ENCODE assay signal across 35 cellular contexts in genomic region chr20:59320850-59321631, GRCh38. TPM values are rescaled to one million over a fixed set of nuclear protein-coding genes. Genes with fewer than 3 reads are reported as not detected.
"Had no signal": no experiment of that assay in that cellular context is flagged by ENCODE, and none has a peak within 500 bp of the region (broad histone marks: within the 10 kb centered on the region; RNA-seq: fewer than 3 reads in every experiment).

No MANE protein-coding gene starts in this region.

- H3K27ac ChIP-seq: colonic mucosa, epithelial cell of prostate, esophagus muscularis mucosa, heart right ventricle, left lung, neural progenitor cell, prostate gland, right atrium auricular region, thoracic aorta, tibial nerve, upper lobe of left lung had no signal

- H3K4me2 ChIP-seq: neural progenitor cell, smooth muscle cell had no signal

- ATAC-seq: left cardiac atrium; left lung; mucosa of descending colon; sciatic nerve; stimulated activated naive CD8-positive, alpha-beta T cell treated with anti-CD3 and anti-CD28 coated beads, Interleukin-15, Interleukin-2, amounts not matched to agents 100 U/mL and 50 U/mL, for 24 hours had no signal

- H3K4me1 Mint-ChIP-seq: naive B cell had no signal

- H3K9ac ChIP-seq: neural progenitor cell had no signal

- H3K27me3 ChIP-seq: colonic mucosa, neural progenitor cell, right atrium auricular region, tibial nerve, upper lobe of left lung had no signal

- H2AFZ ChIP-seq: neural progenitor cell had no signal

- H3K9me3 Mint-ChIP-seq: dendritic cell treated with granulocyte-macrophage colony-stimulating factor and Interleukin-4, amounts not matched to agents 40 ng/mL and 50 ng/mL, for 4 days; mesothelial cell of epicardium; naive B cell; neural progenitor cell had no signal

- H3K4me3 ChIP-seq: colonic mucosa, esophagus muscularis mucosa, heart right ventricle, left lung, mucosa of descending colon, neural progenitor cell, prostate gland, right atrium auricular region, smooth muscle cell, thoracic aorta, tibial nerve, upper lobe of left lung had no signal

- H3K27ac Mint-ChIP-seq: dendritic cell treated with granulocyte-macrophage colony-stimulating factor and Interleukin-4, amounts not matched to agents 40 ng/mL and 50 ng/mL, for 4 days; endodermal cell; mesothelial cell of epicardium; naive B cell; neural progenitor cell had no signal

- H3K4me3 Mint-ChIP-seq: dendritic cell treated with granulocyte-macrophage colony-stimulating factor and Interleukin-4, amounts not matched to agents 40 ng/mL and 50 ng/mL, for 4 days; endodermal cell; mesothelial cell of epicardium; naive B cell; neural progenitor cell had no signal

- H3K9me3 ChIP-seq: colonic mucosa, esophagus muscularis mucosa, heart right ventricle, left lung, mucosa of descending colon, prostate gland, right atrium auricular region, thoracic aorta, tibial nerve, upper lobe of left lung had no signal

- DNase-seq: colonic mucosa; effector CD8-positive, alpha-beta T cell; endodermal cell; foreskin melanocyte; glutamatergic neuron; heart right ventricle; hippocampal formation; left cardiac atrium; left lung; mesenchymal stem cell; mucosa of descending colon; naive B cell; stimulated activated CD4-positive, alpha-beta T cell treated with anti-CD3 and anti-CD28 coated beads, Interleukin-12 subunit alpha, Interleukin-12 subunit beta, amount 100 ng/mL, for 4 hours; stimulated activated CD4-positive, alpha-beta T cell treated with anti-CD3 and anti-CD28 coated beads, Interleukin-1b, Interleukin-23, amount 100 ng/mL, for 48 hours; stimulated activated CD4-positive, alpha-beta T cell treated with anti-CD3 and anti-CD28 coated beads, Interleukin-4, amount 100 ng/mL, for 1 hour; stimulated activated CD8-positive, alpha-beta memory T cell treated with anti-CD3 and anti-CD28 coated beads, Interleukin-4, amount 100 ng/mL, for 48 hours; stimulated activated naive CD8-positive, alpha-beta T cell treated with anti-CD3 and anti-CD28 coated beads, Interleukin-15, Interleukin-2, amounts not matched to agents 100 U/mL and 50 U/mL, for 24 hours; substantia nigra had no signal

- H3K36me3 ChIP-seq: colonic mucosa, esophagus muscularis mucosa, heart right ventricle, left lung, neural progenitor cell, prostate gland, right atrium auricular region, thoracic aorta, tibial nerve, upper lobe of left lung had no signal

- H3K36me3 Mint-ChIP-seq: mesothelial cell of epicardium, naive B cell, neural progenitor cell had no signal

- FAIRE-seq: islet of Langerhans, urothelium cell line had no signal

RNA-seq across cellular contexts. Expression of gene EDN3, which starts 20.6 kb away (rescaled TPM):
- total RNA-seq: endodermal cell, kidney epithelial cell, left cardiac atrium, left lung, lung microvascular endothelial cell, osteocyte, right atrium auricular region, sciatic nerve, smooth muscle cell, thoracic aorta had no signal
- polyA plus RNA-seq: smooth muscle cell had no signal
